ENCODE assay signal across 19 cellular contexts in the genomic region with DNA sequence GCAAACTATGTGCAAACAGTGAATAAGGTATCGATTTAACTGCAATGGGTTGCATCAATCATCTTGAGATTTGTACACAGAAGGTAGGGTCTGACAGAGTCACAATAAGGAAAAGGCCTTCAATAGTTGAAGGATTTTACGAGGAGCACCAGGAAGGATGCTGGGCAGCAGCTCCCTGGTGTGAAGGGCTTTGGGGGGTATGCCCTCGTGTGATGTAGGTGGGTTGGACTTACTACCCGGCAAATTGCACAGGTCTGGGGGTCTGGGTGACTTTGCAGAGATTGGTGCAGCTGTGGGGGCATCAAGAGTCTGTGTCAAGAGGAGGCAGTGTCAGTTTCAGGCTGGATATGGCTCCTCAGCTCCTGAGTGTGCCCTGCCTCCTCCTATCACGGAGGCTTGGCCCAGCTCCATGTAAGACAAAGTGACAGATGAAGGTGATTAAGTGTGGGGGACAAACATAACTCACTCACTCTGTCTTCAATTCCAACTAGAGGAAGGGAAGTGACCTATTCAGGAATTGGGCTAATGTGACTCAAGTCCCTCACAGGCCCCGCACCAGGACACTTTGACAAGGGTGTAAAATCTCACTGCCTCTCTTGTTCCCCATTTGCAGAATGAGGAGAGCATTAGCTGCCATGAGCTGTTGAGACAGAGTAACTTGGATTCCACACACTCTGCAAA.
"Had no signal": no experiment of that assay in that cellular context is flagged by ENCODE, and none has a peak within 500 bp of the region (broad histone marks: within the 10 kb centered on the region; RNA-seq: fewer than 3 reads in every experiment).

No MANE protein-coding gene starts in this region.

- DNase-seq: activated CD4-positive, alpha-beta T cell treated with anti-CD3 and anti-CD28 coated beads for 36 hours; activated CD4-positive, alpha-beta T cell treated with anti-CD3 and anti-CD28 coated beads, Interleukin-2, amount 50 U/mL, for 1 hour; activated CD8-positive, alpha-beta memory T cell treated with anti-CD3 and anti-CD28 coated beads, Interleukin-2, amount 50 U/mL, for 4 hours; activated CD8-positive, alpha-beta T cell treated with anti-CD3 and anti-CD28 coated beads for 36 hours; activated gamma-delta T cell treated with Interleukin-2 at 50 U/mL for 16 hours; activated naive CD4-positive, alpha-beta T cell treated with anti-CD3 and anti-CD28 coated beads, Interleukin-2, amount 50 U/mL, for 16 hours; activated naive CD8-positive, alpha-beta T cell treated with anti-CD3 and anti-CD28 coated beads, Interleukin-2, amount 10 ng/mL, durations not matched to agents 7 days and 5 days; activated T-cell treated with anti-CD3 and anti-CD28 coated beads, Interleukin-2, amount 50 U/mL, for 72 hours; anterior cingulate cortex; cortex of kidney; KG1; NCI-H1048; NCI-H1694; NCI-H2029 treated with DMSO at 0.1 percent for 48 hours; NCI-H2171; NCI-H2227 treated with DMSO at 0.1 percent for 48 hours; NCI-H446 treated with DMSO at 0.1 percent for 48 hours; NCI-H526 treated with DMSO at 0.1 percent for 48 hours; T-helper 1 cell had no signal
